ENCODE assay signal across 1 cellular context in the genomic region with DNA sequence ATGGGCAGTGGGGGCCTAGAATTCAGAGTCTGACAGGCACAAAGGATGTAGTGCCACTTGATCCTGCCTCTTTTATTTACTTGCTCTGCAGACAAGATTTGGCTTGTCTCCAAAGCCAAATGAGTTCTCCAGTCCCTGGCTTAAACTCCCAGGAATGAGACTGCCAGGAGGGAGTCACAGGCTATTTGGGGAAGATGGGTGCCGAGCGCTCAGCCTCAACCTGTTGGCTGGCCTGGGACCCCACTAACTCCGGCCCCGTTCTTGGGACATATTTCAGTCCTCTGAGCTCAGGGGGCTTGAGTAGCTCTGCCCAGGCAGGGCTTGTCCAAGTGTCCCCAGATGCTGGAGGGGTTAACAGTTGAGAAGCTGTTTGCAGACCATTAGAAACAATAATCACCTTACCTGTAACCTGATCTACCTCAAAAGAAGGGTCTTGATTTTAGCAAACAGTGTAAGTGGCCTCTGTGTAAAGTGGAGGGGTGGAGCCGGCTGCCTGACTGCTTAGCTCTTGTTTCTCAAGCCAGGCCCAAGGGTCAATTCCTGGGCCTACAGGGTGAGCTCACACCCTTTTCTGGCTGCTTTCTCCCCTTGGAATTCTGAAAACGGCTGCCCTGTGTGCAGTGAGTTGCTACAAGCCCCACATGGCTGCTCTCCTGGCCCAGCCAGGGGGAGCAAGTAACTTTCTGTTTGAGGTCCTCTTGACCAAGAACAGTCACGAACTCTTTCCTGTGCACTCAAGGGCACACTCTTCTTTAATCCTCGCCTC.
TF ChIP-seq lines count a peak whose summit lies in the region.

No MANE protein-coding gene starts in this region.

TF ChIP-seq in HepG2, 621 proteins besides CTCF, POLR2A, EP300 and RAD21 (continued from another document and continues in another):
- TF ChIP-seq, protein P1, sequence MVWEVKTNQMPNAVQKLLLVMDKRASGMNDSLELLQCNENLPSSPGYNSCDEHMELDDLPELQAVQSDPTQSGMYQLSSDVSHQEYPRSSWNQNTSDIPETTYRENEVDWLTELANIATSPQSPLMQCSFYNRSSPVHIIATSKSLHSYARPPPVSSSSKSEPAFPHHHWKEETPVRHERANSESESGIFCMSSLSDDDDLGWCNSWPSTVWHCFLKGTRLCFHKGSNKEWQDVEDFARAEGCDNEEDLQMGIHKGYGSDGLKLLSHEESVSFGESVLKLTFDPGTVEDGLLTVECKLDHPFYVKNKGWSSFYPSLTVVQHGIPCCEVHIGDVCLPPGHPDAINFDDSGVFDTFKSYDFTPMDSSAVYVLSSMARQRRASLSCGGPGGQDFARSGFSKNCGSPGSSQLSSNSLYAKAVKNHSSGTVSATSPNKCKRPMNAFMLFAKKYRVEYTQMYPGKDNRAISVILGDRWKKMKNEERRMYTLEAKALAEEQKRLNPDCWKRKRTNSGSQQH (CRISPR knock-in tag; IDR thresholded peaks at IDR 0.05; ENCODE audit: low read depth): no peak
- TF ChIP-seq, protein P2, sequence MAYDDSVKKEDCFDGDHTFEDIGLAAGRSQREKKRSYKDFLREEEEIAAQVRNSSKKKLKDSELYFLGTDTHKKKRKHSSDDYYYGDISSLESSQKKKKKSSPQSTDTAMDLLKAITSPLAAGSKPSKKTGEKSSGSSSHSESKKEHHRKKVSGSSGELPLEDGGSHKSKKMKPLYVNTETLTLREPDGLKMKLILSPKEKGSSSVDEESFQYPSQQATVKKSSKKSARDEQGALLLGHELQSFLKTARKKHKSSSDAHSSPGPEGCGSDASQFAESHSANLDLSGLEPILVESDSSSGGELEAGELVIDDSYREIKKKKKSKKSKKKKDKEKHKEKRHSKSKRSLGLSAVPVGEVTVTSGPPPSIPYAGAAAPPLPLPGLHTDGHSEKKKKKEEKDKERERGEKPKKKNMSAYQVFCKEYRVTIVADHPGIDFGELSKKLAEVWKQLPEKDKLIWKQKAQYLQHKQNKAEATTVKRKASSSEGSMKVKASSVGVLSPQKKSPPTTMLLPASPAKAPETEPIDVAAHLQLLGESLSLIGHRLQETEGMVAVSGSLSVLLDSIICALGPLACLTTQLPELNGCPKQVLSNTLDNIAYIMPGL (CRISPR knock-in tag; IDR thresholded peaks at IDR 0.05; ENCODE audit: borderline replicate concordance in 1 of 2, low read depth in 1 of 2): peak; percentile 47 to 82; a peak in 3 of 4 replicates
- TF ChIP-seq ZNF101 (CRISPR knock-in tag; IDR thresholded peaks at IDR 0.05; ENCODE audit: borderline replicate concordance, low read depth): 0 out of 2 replicates have a peak, but pooled peaks have one; percentile 40
- peak; percentile 1; the same call in 1 of the 2 replicates for TF ChIP-seq ZNF543 (CRISPR knock-in tag; IDR thresholded peaks at IDR 0.05)
- peak; percentile 24; the same call in 1 of the 2 replicates for TF ChIP-seq SMC3 (IDR thresholded peaks at IDR 0.05; ENCODE audit: low read length)
- TF ChIP-seq ZC3H4 (CRISPR knock-in tag; IDR thresholded peaks at IDR 0.05; ENCODE audit: borderline replicate concordance): peak; percentile 41; the same call in 1 of the 2 replicates
- TF ChIP-seq, protein P3, sequence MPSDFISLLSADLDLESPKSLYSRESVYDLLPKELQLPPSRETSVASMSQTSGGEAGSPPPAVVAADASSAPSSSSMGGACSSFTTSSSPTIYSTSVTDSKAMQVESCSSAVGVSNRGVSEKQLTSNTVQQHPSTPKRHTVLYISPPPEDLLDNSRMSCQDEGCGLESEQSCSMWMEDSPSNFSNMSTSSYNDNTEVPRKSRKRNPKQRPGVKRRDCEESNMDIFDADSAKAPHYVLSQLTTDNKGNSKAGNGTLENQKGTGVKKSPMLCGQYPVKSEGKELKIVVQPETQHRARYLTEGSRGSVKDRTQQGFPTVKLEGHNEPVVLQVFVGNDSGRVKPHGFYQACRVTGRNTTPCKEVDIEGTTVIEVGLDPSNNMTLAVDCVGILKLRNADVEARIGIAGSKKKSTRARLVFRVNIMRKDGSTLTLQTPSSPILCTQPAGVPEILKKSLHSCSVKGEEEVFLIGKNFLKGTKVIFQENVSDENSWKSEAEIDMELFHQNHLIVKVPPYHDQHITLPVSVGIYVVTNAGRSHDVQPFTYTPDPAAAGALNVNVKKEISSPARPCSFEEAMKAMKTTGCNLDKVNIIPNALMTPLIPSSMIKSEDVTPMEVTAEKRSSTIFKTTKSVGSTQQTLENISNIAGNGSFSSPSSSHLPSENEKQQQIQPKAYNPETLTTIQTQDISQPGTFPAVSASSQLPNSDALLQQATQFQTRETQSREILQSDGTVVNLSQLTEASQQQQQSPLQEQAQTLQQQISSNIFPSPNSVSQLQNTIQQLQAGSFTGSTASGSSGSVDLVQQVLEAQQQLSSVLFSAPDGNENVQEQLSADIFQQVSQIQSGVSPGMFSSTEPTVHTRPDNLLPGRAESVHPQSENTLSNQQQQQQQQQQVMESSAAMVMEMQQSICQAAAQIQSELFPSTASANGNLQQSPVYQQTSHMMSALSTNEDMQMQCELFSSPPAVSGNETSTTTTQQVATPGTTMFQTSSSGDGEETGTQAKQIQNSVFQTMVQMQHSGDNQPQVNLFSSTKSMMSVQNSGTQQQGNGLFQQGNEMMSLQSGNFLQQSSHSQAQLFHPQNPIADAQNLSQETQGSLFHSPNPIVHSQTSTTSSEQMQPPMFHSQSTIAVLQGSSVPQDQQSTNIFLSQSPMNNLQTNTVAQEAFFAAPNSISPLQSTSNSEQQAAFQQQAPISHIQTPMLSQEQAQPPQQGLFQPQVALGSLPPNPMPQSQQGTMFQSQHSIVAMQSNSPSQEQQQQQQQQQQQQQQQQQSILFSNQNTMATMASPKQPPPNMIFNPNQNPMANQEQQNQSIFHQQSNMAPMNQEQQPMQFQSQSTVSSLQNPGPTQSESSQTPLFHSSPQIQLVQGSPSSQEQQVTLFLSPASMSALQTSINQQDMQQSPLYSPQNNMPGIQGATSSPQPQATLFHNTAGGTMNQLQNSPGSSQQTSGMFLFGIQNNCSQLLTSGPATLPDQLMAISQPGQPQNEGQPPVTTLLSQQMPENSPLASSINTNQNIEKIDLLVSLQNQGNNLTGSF (CRISPR knock-in tag; IDR thresholded peaks at IDR 0.05): peak; percentile 38; the same call in 1 of the 2 replicates
- TF ChIP-seq, protein P4, sequence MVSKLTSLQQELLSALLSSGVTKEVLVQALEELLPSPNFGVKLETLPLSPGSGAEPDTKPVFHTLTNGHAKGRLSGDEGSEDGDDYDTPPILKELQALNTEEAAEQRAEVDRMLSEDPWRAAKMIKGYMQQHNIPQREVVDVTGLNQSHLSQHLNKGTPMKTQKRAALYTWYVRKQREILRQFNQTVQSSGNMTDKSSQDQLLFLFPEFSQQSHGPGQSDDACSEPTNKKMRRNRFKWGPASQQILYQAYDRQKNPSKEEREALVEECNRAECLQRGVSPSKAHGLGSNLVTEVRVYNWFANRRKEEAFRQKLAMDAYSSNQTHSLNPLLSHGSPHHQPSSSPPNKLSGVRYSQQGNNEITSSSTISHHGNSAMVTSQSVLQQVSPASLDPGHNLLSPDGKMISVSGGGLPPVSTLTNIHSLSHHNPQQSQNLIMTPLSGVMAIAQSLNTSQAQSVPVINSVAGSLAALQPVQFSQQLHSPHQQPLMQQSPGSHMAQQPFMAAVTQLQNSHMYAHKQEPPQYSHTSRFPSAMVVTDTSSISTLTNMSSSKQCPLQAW (CRISPR knock-in tag; IDR thresholded peaks at IDR 0.05): peak; percentile 18
- peak; percentile 94 for TF ChIP-seq PHF21A (CRISPR knock-in tag; IDR thresholded peaks at IDR 0.05)
- TF ChIP-seq, protein P5, sequence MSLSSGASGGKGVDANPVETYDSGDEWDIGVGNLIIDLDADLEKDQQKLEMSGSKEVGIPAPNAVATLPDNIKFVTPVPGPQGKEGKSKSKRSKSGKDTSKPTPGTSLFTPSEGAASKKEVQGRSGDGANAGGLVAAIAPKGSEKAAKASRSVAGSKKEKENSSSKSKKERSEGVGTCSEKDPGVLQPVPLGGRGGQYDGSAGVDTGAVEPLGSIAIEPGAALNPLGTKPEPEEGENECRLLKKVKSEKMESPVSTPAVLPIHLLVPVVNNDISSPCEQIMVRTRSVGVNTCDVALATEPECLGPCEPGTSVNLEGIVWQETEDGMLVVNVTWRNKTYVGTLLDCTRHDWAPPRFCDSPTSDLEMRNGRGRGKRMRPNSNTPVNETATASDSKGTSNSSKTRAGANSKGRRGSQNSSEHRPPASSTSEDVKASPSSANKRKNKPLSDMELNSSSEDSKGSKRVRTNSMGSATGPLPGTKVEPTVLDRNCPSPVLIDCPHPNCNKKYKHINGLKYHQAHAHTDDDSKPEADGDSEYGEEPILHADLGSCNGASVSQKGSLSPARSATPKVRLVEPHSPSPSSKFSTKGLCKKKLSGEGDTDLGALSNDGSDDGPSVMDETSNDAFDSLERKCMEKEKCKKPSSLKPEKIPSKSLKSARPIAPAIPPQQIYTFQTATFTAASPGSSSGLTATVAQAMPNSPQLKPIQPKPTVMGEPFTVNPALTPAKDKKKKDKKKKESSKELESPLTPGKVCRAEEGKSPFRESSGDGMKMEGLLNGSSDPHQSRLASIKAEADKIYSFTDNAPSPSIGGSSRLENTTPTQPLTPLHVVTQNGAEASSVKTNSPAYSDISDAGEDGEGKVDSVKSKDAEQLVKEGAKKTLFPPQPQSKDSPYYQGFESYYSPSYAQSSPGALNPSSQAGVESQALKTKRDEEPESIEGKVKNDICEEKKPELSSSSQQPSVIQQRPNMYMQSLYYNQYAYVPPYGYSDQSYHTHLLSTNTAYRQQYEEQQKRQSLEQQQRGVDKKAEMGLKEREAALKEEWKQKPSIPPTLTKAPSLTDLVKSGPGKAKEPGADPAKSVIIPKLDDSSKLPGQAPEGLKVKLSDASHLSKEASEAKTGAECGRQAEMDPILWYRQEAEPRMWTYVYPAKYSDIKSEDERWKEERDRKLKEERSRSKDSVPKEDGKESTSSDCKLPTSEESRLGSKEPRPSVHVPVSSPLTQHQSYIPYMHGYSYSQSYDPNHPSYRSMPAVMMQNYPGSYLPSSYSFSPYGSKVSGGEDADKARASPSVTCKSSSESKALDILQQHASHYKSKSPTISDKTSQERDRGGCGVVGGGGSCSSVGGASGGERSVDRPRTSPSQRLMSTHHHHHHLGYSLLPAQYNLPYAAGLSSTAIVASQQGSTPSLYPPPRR (CRISPR knock-in tag; IDR thresholded peaks at IDR 0.05; ENCODE audit: borderline replicate concordance): peak; percentile 68; the same call in 1 of the 2 replicates
- TF ChIP-seq FOXM1 (CRISPR knock-in tag; IDR thresholded peaks at IDR 0.05): no peak
- TF ChIP-seq HOXA3 (CRISPR knock-in tag; IDR thresholded peaks at IDR 0.05): peak; percentile 59
- TF ChIP-seq ZNF274 (CRISPR knock-in tag; IDR thresholded peaks at IDR 0.05): no peak
- TF ChIP-seq, protein P6, sequence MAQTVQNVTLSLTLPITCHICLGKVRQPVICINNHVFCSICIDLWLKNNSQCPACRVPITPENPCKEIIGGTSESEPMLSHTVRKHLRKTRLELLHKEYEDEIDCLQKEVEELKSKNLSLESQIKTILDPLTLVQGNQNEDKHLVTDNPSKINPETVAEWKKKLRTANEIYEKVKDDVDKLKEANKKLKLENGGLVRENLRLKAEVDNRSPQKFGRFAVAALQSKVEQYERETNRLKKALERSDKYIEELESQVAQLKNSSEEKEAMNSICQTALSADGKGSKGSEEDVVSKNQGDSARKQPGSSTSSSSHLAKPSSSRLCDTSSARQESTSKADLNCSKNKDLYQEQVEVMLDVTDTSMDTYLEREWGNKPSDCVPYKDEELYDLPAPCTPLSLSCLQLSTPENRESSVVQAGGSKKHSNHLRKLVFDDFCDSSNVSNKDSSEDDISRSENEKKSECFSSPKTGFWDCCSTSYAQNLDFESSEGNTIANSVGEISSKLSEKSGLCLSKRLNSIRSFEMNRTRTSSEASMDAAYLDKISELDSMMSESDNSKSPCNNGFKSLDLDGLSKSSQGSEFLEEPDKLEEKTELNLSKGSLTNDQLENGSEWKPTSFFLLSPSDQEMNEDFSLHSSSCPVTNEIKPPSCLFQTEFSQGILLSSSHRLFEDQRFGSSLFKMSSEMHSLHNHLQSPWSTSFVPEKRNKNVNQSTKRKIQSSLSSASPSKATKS (CRISPR knock-in tag; IDR thresholded peaks at IDR 0.05): no peak
- TF ChIP-seq ZNF773 (CRISPR knock-in tag; IDR thresholded peaks at IDR 0.05; ENCODE audit: borderline replicate concordance): no peak
- TF ChIP-seq, protein P7, sequence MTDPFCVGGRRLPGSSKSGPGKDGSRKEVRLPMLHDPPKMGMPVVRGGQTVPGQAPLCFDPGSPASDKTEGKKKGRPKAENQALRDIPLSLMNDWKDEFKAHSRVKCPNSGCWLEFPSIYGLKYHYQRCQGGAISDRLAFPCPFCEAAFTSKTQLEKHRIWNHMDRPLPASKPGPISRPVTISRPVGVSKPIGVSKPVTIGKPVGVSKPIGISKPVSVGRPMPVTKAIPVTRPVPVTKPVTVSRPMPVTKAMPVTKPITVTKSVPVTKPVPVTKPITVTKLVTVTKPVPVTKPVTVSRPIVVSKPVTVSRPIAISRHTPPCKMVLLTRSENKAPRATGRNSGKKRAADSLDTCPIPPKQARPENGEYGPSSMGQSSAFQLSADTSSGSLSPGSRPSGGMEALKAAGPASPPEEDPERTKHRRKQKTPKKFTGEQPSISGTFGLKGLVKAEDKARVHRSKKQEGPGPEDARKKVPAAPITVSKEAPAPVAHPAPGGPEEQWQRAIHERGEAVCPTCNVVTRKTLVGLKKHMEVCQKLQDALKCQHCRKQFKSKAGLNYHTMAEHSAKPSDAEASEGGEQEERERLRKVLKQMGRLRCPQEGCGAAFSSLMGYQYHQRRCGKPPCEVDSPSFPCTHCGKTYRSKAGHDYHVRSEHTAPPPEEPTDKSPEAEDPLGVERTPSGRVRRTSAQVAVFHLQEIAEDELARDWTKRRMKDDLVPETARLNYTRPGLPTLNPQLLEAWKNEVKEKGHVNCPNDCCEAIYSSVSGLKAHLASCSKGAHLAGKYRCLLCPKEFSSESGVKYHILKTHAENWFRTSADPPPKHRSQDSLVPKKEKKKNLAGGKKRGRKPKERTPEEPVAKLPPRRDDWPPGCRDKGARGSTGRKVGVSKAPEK (CRISPR knock-in tag; IDR thresholded peaks at IDR 0.05; ENCODE audit: borderline replicate concordance): peak; percentile 20; the same call in 1 of the 2 replicates
- peak; percentile 37 for TF ChIP-seq ZNF331 (CRISPR knock-in tag; IDR thresholded peaks at IDR 0.05)
- peak; percentile 69 for TF ChIP-seq MED1 (CRISPR knock-in tag; IDR thresholded peaks at IDR 0.05)
- TF ChIP-seq, protein P8, sequence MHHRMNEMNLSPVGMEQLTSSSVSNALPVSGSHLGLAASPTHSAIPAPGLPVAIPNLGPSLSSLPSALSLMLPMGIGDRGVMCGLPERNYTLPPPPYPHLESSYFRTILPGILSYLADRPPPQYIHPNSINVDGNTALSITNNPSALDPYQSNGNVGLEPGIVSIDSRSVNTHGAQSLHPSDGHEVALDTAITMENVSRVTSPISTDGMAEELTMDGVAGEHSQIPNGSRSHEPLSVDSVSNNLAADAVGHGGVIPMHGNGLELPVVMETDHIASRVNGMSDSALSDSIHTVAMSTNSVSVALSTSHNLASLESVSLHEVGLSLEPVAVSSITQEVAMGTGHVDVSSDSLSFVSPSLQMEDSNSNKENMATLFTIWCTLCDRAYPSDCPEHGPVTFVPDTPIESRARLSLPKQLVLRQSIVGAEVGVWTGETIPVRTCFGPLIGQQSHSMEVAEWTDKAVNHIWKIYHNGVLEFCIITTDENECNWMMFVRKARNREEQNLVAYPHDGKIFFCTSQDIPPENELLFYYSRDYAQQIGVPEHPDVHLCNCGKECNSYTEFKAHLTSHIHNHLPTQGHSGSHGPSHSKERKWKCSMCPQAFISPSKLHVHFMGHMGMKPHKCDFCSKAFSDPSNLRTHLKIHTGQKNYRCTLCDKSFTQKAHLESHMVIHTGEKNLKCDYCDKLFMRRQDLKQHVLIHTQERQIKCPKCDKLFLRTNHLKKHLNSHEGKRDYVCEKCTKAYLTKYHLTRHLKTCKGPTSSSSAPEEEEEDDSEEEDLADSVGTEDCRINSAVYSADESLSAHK (CRISPR knock-in tag; IDR thresholded peaks at IDR 0.05; ENCODE audit: borderline replicate concordance): no peak
- TF ChIP-seq ZNF282 (IDR thresholded peaks at IDR 0.05; ENCODE audit: partially characterized antibody): no peak
- TF ChIP-seq, protein P9, sequence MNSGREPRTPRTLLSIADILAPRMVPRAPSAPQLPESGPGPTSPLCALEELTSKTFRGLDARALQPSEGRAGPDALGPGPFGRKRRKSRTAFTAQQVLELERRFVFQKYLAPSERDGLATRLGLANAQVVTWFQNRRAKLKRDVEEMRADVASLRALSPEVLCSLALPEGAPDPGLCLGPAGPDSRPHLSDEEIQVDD (CRISPR knock-in tag; IDR thresholded peaks at IDR 0.05; ENCODE audit: borderline replicate concordance): 0 out of 2 replicates have a peak, but pooled peaks have one; percentile 52
- TF ChIP-seq FOXJ3 (CRISPR knock-in tag; IDR thresholded peaks at IDR 0.05; ENCODE audit: borderline replicate concordance): peak; percentile 86; the same call in 1 of the 2 replicates
